18 cellular contexts compared by ENCODE assay signal in the genomic region with DNA sequence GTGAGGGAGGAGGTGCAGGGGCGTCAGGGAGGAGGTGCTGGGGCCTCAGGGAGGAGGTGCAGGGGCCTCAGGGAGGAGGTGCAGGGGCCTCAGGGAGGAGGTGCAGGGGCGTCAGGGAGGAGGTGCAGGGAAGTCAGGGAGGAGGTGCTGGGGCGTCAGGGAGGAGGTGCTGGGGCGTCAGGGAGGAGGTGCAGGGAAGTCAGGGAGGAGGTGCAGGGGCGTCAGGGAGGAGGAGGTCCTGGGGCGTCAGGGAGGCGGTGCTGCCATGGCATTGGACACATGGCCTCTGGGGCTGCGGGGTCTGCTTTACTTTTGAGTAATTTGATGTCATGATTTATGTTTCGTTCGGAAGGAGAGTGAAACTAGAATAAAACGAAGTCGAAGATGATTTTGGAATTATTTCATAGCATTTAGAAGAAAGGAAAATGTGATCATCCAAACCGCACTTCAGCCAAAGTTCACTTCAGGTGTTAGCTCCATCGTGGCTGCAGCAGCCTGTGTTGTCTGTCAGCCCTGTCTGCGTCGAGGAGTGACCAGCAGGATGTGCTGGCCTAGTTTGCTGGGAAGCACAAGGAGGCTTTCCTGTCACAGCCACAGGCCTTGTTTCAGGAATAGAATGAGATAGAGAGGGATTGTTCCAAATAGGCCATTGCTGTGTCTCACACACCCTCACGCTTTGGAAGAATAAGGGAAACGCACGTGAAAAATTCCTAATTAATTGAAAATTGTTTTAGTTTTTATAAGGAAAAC. TPM values are rescaled to one million over a fixed set of nuclear protein-coding genes. Genes with fewer than 3 reads are reported as not detected.
DNase-seq lines count a peak whose midpoint lies in the region; ATAC-seq and TF ChIP-seq lines count a peak whose summit lies in the region.
"Had no signal": no experiment of that assay in that cellular context is flagged by ENCODE, and none has a peak within 500 bp of the region (broad histone marks: within the 10 kb centered on the region; RNA-seq: fewer than 3 reads in every experiment).

No MANE protein-coding gene starts in this region.

- no peak for DNase-seq in T-helper 17 cell
- peak; percentile 67 for DNase-seq in endodermal cell
- DNase-seq in mesothelial cell of epicardium (ENCODE audit: low spot score in 2 of 2, unreplicated experiment in 2 of 2), result no peak
- DNase-seq in testis, result peak; percentile 54
- DNase-seq in NOMO-1 treated with DMSO at 0.1 percent for 48 hours (lab: John Stamatoyannopoulos, UW; ENCODE audit: unreplicated experiment), result no peak
- DNase-seq in activated T-cell treated with anti-CD3 and anti-CD28 coated beads for 4 hours, result no peak
- DNase-seq: activated naive CD4-positive, alpha-beta T cell treated with Interleukin-2 at 50 U/mL for 16 hours; activated T-cell treated with anti-CD3 and anti-CD28 coated beads, Interleukin-2, amount 50 U/mL, for 4 hours; DMS79; heart right ventricle; NCI-H1048; NCI-H2029; OCI-M1; pancreas; SW 1271; uterus had no signal

- no peak overlapping the region for H3K4me3 ChIP-seq in endodermal cell (ENCODE audit: low read length)
- no peak overlapping the region for H3K4me3 ChIP-seq in testis
- H3K4me3 ChIP-seq: heart right ventricle, pancreas, uterus had no signal

- ATAC-seq in T-helper 17 cell (no peak), GM19328 (IDR thresholded peaks at IDR 0.05; ENCODE audit: unreplicated experiment) (no peak)
- ATAC-seq: activated T-cell treated with anti-CD3 and anti-CD28 coated beads, Interleukin-2, amount 50 U/mL, for 4 hours; pancreas had no signal

- no peak overlapping the region for H3K9ac ChIP-seq in endodermal cell (ENCODE audit: extremely low read depth, low read length, poor library complexity, severe bottlenecking)

- H3K27ac Mint-ChIP-seq in T-helper 17 cell (peak overlapping the region; percentile 53), endodermal cell (no peak overlapping the region), mesothelial cell of epicardium (peak overlapping the region; percentile 59)

- H3K27me3 ChIP-seq in endodermal cell (ENCODE audit: control insufficient read depth, insufficient read depth, low read length, poor library complexity, severe bottlenecking), result no peaks in the 10 kb centered on the region
- H3K27me3 ChIP-seq in testis, result no peaks in the 10 kb centered on the region
- H3K27me3 ChIP-seq: heart right ventricle, pancreas, uterus had no signal

- TF ChIP-seq CTCF in endodermal cell (conservative IDR thresholded peaks at IDR 0.05) (peak; percentile 37), mesothelial cell of epicardium (IDR thresholded peaks at IDR 0.05; ENCODE audit: unreplicated experiment) (no peak), testis (IDR thresholded peaks at IDR 0.05) (no peak)

- H3K9me3 ChIP-seq in T-helper 17 cell (ENCODE audit: control insufficient read depth, low read length, poor library complexity, severe bottlenecking) (no peaks in the 10 kb centered on the region), endodermal cell (ENCODE audit: control insufficient read depth, low read length) (no peaks in the 10 kb centered on the region), testis (no peaks in the 10 kb centered on the region)
- H3K9me3 ChIP-seq: heart right ventricle, pancreas, uterus had no signal

- H3K4me1 ChIP-seq in endodermal cell (ENCODE audit: control insufficient read depth, insufficient read depth, low read length) (no peaks in the 10 kb centered on the region), testis (peaks cover 11% of the 10 kb centered on the region)
- H3K4me1 ChIP-seq: pancreas, uterus had no signal

- 85 to 90% methylated on average over 12 to 19 of the region's 19 CpGs for WGBS in endodermal cell (ENCODE audit: insufficient coverage in 1 of 2, insufficient read length in 1 of 2), 2 experiments
- WGBS in testis, 2 donors, result 65 to 82% methylated on average over 18 to 19 of the region's 19 CpGs

- no peak for TF ChIP-seq POLR2A in testis (IDR thresholded peaks at IDR 0.05)

- H3K36me3 ChIP-seq in endodermal cell (ENCODE audit: control insufficient read depth, insufficient read depth, low read length) (peaks cover 5% of the 10 kb centered on the region), testis (ENCODE audit: low read depth, missing control alignments) (no peaks in the 10 kb centered on the region)
- H3K36me3 ChIP-seq: uterus had no signal

- no peak overlapping the region for H3K4me3 Mint-ChIP-seq in T-helper 17 cell
- H3K4me3 Mint-ChIP-seq in endodermal cell, result no peak overlapping the region
- no peak overlapping the region for H3K4me3 Mint-ChIP-seq in mesothelial cell of epicardium
- H3K4me3 Mint-ChIP-seq: activated T-cell treated with anti-CD3 and anti-CD28 coated beads, Interleukin-2, amount 50 U/mL, for 4 hours had no signal

- intact Hi-C loops in testis (cut with DNase I; ENCODE audit: low total_unique reads), result no loop called here

- H3K4me1 Mint-ChIP-seq in T-helper 17 cell, result peaks cover 7% of the 10 kb centered on the region
- peaks cover 10% of the 10 kb centered on the region for H3K4me1 Mint-ChIP-seq in endodermal cell
- peaks cover 6% of the 10 kb centered on the region for H3K4me1 Mint-ChIP-seq in mesothelial cell of epicardium

- H3K27ac ChIP-seq in endodermal cell (ENCODE audit: low read depth, low read length) (no peak overlapping the region), testis (no peak overlapping the region)
- H3K27ac ChIP-seq: epithelial cell of prostate, pancreas, uterus had no signal

- H3K36me3 Mint-ChIP-seq in T-helper 17 cell (ENCODE audit: low read depth) (no peaks in the 10 kb centered on the region), endodermal cell (ENCODE audit: low read depth) (peaks cover 17% of the 10 kb centered on the region), mesothelial cell of epicardium (peaks cover 3% of the 10 kb centered on the region)

- H3K9me3 Mint-ChIP-seq in endodermal cell (no peaks in the 10 kb centered on the region), mesothelial cell of epicardium (no peaks in the 10 kb centered on the region)
- H3K9me3 Mint-ChIP-seq: activated T-cell treated with anti-CD3 and anti-CD28 coated beads, Interleukin-2, amount 50 U/mL, for 4 hours had no signal

- no peaks in the 10 kb centered on the region for H3K27me3 Mint-ChIP-seq in T-helper 17 cell
- H3K27me3 Mint-ChIP-seq in endodermal cell (ENCODE audit: insufficient read depth), result no peaks in the 10 kb centered on the region
- H3K27me3 Mint-ChIP-seq in mesothelial cell of epicardium (ENCODE audit: low read depth), result no peaks in the 10 kb centered on the region

RNA-seq across cellular contexts. Expression of a gene that starts 42.8 kb away (rescaled TPM):
- 10 to 100 TPM; 39.9 to 45.1 TPM for total RNA-seq in T-helper 17 cell
- 10 to 100 TPM; 62.7 to 68.9 TPM for total RNA-seq in endodermal cell
- 34.8 TPM for polyA plus RNA-seq in endodermal cell (2013, experiment 1 of 2)
- polyA plus RNA-seq in endodermal cell (2013, experiment 2 of 2), result 35.1 TPM
- 53.9 to 68.8 TPM (median 59.7 TPM) in 3 replicates for total RNA-seq in mesothelial cell of epicardium
- 100 to 1,000 TPM; 166 to 186 TPM for total RNA-seq in testis
- polyA plus RNA-seq in testis (ENCODE audit: insufficient read depth, low read depth, low replicate concordance), result 61.7 TPM

RNA-seq across cellular contexts. Expression of a gene that starts 59.3 kb away (rescaled TPM):
- 10 to 100 TPM; 63.9 to 71.0 TPM for total RNA-seq in T-helper 17 cell
- total RNA-seq in endodermal cell, result 10 to 100 TPM; 55.3 to 76.1 TPM
- polyA plus RNA-seq in endodermal cell (2013, experiment 1 of 2), result 23.1 TPM
- 20.1 TPM for polyA plus RNA-seq in endodermal cell (2013, experiment 2 of 2)
- total RNA-seq in mesothelial cell of epicardium, result 48.2 to 49.1 TPM (median 48.7 TPM) in 3 replicates
- 100 to 1,000 TPM; 108 to 115 TPM for total RNA-seq in testis
- 48.0 TPM for polyA plus RNA-seq in testis (ENCODE audit: insufficient read depth, low read depth, low replicate concordance)

Comparison
In these comparisons a context has a peak if more than half of its experiments do, and no peak if none do; other contexts are left out.
1. DNase-seq: peak in endodermal cell (single experiment) and testis (single experiment); none in T-helper 17 cell (0 of 3), mesothelial cell of epicardium (0 of 2), NOMO-1 treated with DMSO at 0.1 percent for 48 hours (single experiment) and activated T-cell treated with anti-CD3 and anti-CD28 coated beads for 4 hours (single experiment).